Comparison of ENCODE assay signal across 9 cellular contexts in the genomic region with DNA sequence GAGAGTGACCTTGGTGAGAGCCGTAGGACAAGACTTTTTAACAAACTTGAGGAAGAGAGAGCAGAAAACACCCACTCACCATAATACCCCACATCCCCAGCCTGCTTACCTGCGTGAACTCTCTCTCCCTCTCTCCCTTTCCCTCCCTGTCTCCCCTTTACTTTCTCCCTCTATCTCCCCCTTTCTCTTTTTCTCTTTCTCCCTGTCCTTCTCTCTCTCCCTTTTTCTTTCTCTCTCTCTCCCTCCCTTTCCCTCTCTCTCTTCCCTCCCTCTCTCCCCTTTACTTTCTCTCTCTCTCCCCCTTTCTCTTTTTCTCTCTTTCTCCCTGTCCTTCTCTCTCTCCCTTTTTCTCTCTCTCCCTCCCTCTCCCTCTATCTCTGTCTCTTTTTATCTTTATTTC.
"Had no signal": no experiment of that assay in that cellular context is flagged by ENCODE, and none has a peak within 500 bp of the region (broad histone marks: within the 10 kb centered on the region; RNA-seq: fewer than 3 reads in every experiment).

No MANE protein-coding gene starts in this region.

- H3K4me3 ChIP-seq: GM23248, HAP-1 had no signal

- H3K9me3 ChIP-seq: HAP-1 had no signal

- H3K4me2 ChIP-seq: KMS-11 had no signal

- ATAC-seq: HCT116 had no signal

- H3K27ac ChIP-seq: GM23248, KMS-11 had no signal

- FAIRE-seq: H54, HTR-8/SVneo had no signal

- H3K36me3 ChIP-seq: HAP-1 had no signal

- H3K4me1 ChIP-seq: HAP-1 had no signal

- H2AFZ ChIP-seq: GM23248 had no signal

- DNase-seq: GM23248, GOT3, Karpas-422, KBM-7 had no signal

- H3K9ac ChIP-seq: GM23248, KMS-11 had no signal
